In the genomic region with DNA sequence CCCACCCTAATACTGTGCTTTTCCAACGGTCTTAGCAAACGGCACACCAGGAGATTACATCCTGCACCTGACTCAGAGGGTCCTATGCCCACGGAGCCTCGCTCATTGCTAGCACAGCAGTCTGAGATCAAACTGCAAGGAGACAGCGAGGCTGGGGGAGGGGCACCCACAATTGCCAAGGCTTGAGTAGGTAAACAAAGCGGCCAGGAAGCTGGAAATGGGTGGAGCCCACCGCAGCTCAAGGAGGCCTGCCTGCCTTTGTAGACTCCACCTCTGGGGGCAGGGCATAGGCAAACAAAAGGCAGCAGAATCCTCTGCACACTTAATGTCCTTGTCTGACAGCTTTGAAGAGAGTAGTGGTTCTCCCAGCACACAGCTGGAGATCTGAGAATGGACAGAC, we compare ENCODE assay signal across 8 cellular contexts.
DNase-seq lines count a peak whose midpoint lies in the region; ATAC-seq and TF ChIP-seq lines count a peak whose summit lies in the region.
"Not testable (repeated sequence)": the region's sequence is repeated elsewhere in the genome, so short reads cannot be mapped to it uniquely, and the experiment has no call there.

No MANE protein-coding gene starts in this region.

- H3K9me3 Mint-ChIP-seq in CD8-positive, alpha-beta T cell; T-helper 2 cell treated with Interferon-gamma antibody and Interleukin-4, amounts not matched to agents 5 μg/mL and 100 μg/mL, for 36 hours; activated T-helper 17 cell treated with anti-CD3 and anti-CD28 coated beads, Interleukin-2, amount 50 U/mL, for 72 hours: not testable (repeated sequence)

- H3K36me3 ChIP-seq in CD8-positive, alpha-beta T cell (ENCODE audit: insufficient read depth, low read length); MM.1S (replicated peaks; ENCODE audit: insufficient read depth, low read length); colonic mucosa; spleen: not testable (repeated sequence)

- not testable (repeated sequence) for H3K4me2 ChIP-seq in MM.1S (ENCODE audit: low read depth, low read length)

- H3K27me3 ChIP-seq in CD8-positive, alpha-beta T cell (ENCODE audit: insufficient read depth, low read length); MM.1S (replicated peaks; ENCODE audit: insufficient read depth, low read length); colonic mucosa; spleen (replicated peaks in 1 of 7): not testable (repeated sequence)

- intact Hi-C loops in CD8-positive, alpha-beta T cell (cut with DNase I, micrococcal nuclease); colonic mucosa (cut with DNase I); spleen (cut with DNase I; ENCODE audit: low total_unique reads): not testable (repeated sequence)

- WGBS in spleen, 5 donors = 59 to 83% (median 73%) methylated on average over 6 to 7 of the region's 7 CpGs

- not testable (repeated sequence) for H4K20me1 ChIP-seq in MM.1S (ENCODE audit: insufficient read depth, low read length)

- TF ChIP-seq CTCF in CD8-positive, alpha-beta T cell (IDR thresholded peaks at IDR 0.05); MM.1S (IDR thresholded peaks at IDR 0.05; ENCODE audit: low read length); colonic mucosa (IDR thresholded peaks at IDR 0.05); spleen (IDR thresholded peaks at IDR 0.05 in 8 of 11, conservative IDR thresholded peaks at IDR 0.05 in 3 of 11): not testable (repeated sequence)

- H3K36me3 Mint-ChIP-seq in CD8-positive, alpha-beta T cell; T-helper 2 cell treated with Interferon-gamma antibody and Interleukin-4, amounts not matched to agents 5 μg/mL and 100 μg/mL, for 36 hours (ENCODE audit: low read depth); activated T-helper 17 cell treated with anti-CD3 and anti-CD28 coated beads, Interleukin-2, amount 50 U/mL, for 72 hours (ENCODE audit: low read depth): not testable (repeated sequence)

- H3K27me3 Mint-ChIP-seq in CD8-positive, alpha-beta T cell (ENCODE audit: low read depth) = not testable (repeated sequence)
- peaks cover 17% of the 10 kb centered on the region for H3K27me3 Mint-ChIP-seq in T-helper 2 cell treated with Interferon-gamma antibody and Interleukin-4, amounts not matched to agents 5 μg/mL and 100 μg/mL, for 36 hours (ENCODE audit: low read depth)
- peaks cover 10% of the 10 kb centered on the region for H3K27me3 Mint-ChIP-seq in activated T-helper 17 cell treated with anti-CD3 and anti-CD28 coated beads, Interleukin-2, amount 50 U/mL, for 72 hours

- H3K27ac Mint-ChIP-seq in CD8-positive, alpha-beta T cell = peak overlapping the region; percentile 71
- not testable (repeated sequence) for H3K27ac Mint-ChIP-seq in T-helper 2 cell treated with Interferon-gamma antibody and Interleukin-4, amounts not matched to agents 5 μg/mL and 100 μg/mL, for 36 hours; activated T-helper 17 cell treated with anti-CD3 and anti-CD28 coated beads, Interleukin-2, amount 50 U/mL, for 72 hours

- peaks cover 27% of the 10 kb centered on the region for H3K4me1 Mint-ChIP-seq in CD8-positive, alpha-beta T cell (ENCODE audit: low read depth)
- H3K4me1 Mint-ChIP-seq in T-helper 2 cell treated with Interferon-gamma antibody and Interleukin-4, amounts not matched to agents 5 μg/mL and 100 μg/mL, for 36 hours (ENCODE audit: low read depth) = peaks cover 19% of the 10 kb centered on the region
- not testable (repeated sequence) for H3K4me1 Mint-ChIP-seq in activated T-helper 17 cell treated with anti-CD3 and anti-CD28 coated beads, Interleukin-2, amount 50 U/mL, for 72 hours

- peak overlapping the region; percentile 31 for H3K4me3 Mint-ChIP-seq in CD8-positive, alpha-beta T cell
- H3K4me3 Mint-ChIP-seq in T-helper 2 cell treated with Interferon-gamma antibody and Interleukin-4, amounts not matched to agents 5 μg/mL and 100 μg/mL, for 36 hours = peak overlapping the region; percentile 27
- H3K4me3 Mint-ChIP-seq in activated T-helper 17 cell treated with anti-CD3 and anti-CD28 coated beads, Interleukin-2, amount 50 U/mL, for 72 hours = peak overlapping the region; percentile 43

- not testable (repeated sequence) for H3K9me2 ChIP-seq in MM.1S (replicated peaks; ENCODE audit: insufficient read depth, low read length)

- POLR2A ChIA-PET in CD8-positive, alpha-beta T cell (lab: Charles Lee) = interaction anchor here (0.6 kb wide), 1 partner anchor 196 kb away, joined by 3 read pairs; no protein-coding TSS in a partner anchor

- not testable (repeated sequence) for H3K9me3 ChIP-seq in CD8-positive, alpha-beta T cell (ENCODE audit: low read length); MM.1S (replicated peaks; ENCODE audit: insufficient read depth, low read length); colonic mucosa; spleen

- H3K27ac ChIP-seq in CD8-positive, alpha-beta T cell (ENCODE audit: low read depth, low read length); MM.1S (ENCODE audit: low read length); colonic mucosa: not testable (repeated sequence)
- peak overlapping the region in 1 of 8 donors; percentile 10 for H3K27ac ChIP-seq in spleen

- not testable (repeated sequence) for H3K79me2 ChIP-seq in MM.1S (ENCODE audit: low read length)

- ATAC-seq in CD8-positive, alpha-beta T cell; activated T-helper 17 cell treated with anti-CD3 and anti-CD28 coated beads, Interleukin-2, amount 50 U/mL, for 72 hours (replicated peaks): not testable (repeated sequence)

- not testable (repeated sequence) for TF ChIP-seq POLR2A in spleen (IDR thresholded peaks at IDR 0.05)

- H3K4me3 ChIP-seq in CD8-positive, alpha-beta T cell (ENCODE audit: low read depth, low read length); MM.1S (ENCODE audit: low read length); colonic mucosa; spleen: not testable (repeated sequence)

- not testable (repeated sequence) for H3K4me1 ChIP-seq in CD8-positive, alpha-beta T cell (ENCODE audit: insufficient read depth, low read length); MM.1S (ENCODE audit: low read length); colonic mucosa
- H3K4me1 ChIP-seq in spleen = peaks cover 0 to 24% (median 8%) of the 10 kb centered on the region in 6 donors

- DNase-seq in CD8-positive, alpha-beta T cell = peak; percentile 10 to 77 (median 61)
- peak; percentile 22 for DNase-seq in MM.1S
- DNase-seq in T-helper 2 cell treated with Interferon-gamma antibody and Interleukin-4, amounts not matched to agents 5 μg/mL and 100 μg/mL, for 36 hours (ENCODE audit: low spot score) = peak; percentile 6
- peak; percentile 14 to 20 for DNase-seq in activated CD4-positive, alpha-beta T cell treated with anti-CD3 and anti-CD28 coated beads, Interleukin-2, amount 50 U/mL, for 48 hours
- DNase-seq in colonic mucosa = peak; percentile 94
- DNase-seq in spleen = peak; percentile 83
- peak; percentile 5 for DNase-seq in stimulated activated CD8-positive, alpha-beta memory T cell treated with anti-CD3 and anti-CD28 coated beads, Interleukin-12 subunit alpha, Interleukin-12 subunit beta, amount 100 ng/mL, for 24 hours (ENCODE audit: extremely low read depth)

- not testable (repeated sequence) for H2AFZ ChIP-seq in MM.1S (ENCODE audit: low read length)

- H3K9ac ChIP-seq in MM.1S (ENCODE audit: low read length); colonic mucosa (ENCODE audit: low read depth in 2 of 2, low read length in 2 of 2): not testable (repeated sequence)

- H3F3A ChIP-seq in MM.1S (ENCODE audit: insufficient read depth, low read length) = not testable (repeated sequence)

- CTCF ChIA-PET in CD8-positive, alpha-beta T cell (lab: Charles Lee) = interaction anchor here (1.1 kb wide), 1 partner anchor 50 kb away, joined by 3 read pairs; no protein-coding TSS in a partner anchor

Comparison
In these comparisons a context has a peak if more than half of its experiments do, and no peak if none do; other contexts are left out.
1. DNase-seq: peak in every context shown above with its lines; median percentile 94 in colonic mucosa; 83 in spleen; 61 in CD8-positive, alpha-beta T cell; 22 in MM.1S; 17 in activated CD4-positive, alpha-beta T cell treated with anti-CD3 and anti-CD28 coated beads, Interleukin-2, amount 50 U/mL, for 48 hours; 6 in T-helper 2 cell treated with Interferon-gamma antibody and Interleukin-4, amounts not matched to agents 5 μg/mL and 100 μg/mL, for 36 hours; 5 in stimulated activated CD8-positive, alpha-beta memory T cell treated with anti-CD3 and anti-CD28 coated beads, Interleukin-12 subunit alpha, Interleukin-12 subunit beta, amount 100 ng/mL, for 24 hours.